21 cellular contexts compared by ENCODE assay signal in the genomic region with DNA sequence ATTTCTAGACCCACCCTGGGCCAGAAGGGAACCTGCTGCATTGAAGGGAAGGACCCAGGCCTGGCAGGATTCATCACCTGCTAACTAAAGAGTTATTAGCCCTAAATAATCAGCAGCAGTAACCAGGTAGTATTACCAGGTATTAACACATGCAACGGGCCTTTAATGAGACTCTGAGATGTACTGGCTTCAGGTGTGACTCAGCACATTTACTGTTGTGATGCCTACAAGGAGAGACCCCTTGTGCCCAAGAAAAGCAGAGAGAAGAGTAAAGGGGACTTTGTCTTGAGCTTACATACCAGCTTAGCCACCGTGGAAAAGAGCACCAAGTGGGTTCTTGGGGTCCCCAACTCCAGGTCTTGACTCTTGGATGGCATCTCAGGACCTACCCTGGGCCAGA.
DNase-seq lines count a peak whose midpoint lies in the region; ATAC-seq and TF ChIP-seq lines count a peak whose summit lies in the region.
"Had no signal": no experiment of that assay in that cellular context is flagged by ENCODE, and none has a peak within 500 bp of the region (broad histone marks: within the 10 kb centered on the region; RNA-seq: fewer than 3 reads in every experiment).

No MANE protein-coding gene starts in this region.

- peak overlapping the region; percentile 27; the same call in 1 of the 2 replicates for H2AFZ ChIP-seq in KMS-11 (ENCODE audit: low read depth)
- H2AFZ ChIP-seq: GM23248 had no signal

- H3K9ac ChIP-seq in BLaER1 = no peak overlapping the region
- H3K9ac ChIP-seq in KMS-11 = no peak overlapping the region
- H3K9ac ChIP-seq: GM23248 had no signal

- intact Hi-C loops in spleen (cut with DNase I; ENCODE audit: low total_unique reads) = no loop called here

- H3K27ac ChIP-seq in BLaER1 = peak overlapping the region; percentile 58
- H3K27ac ChIP-seq in KMS-11 = no peak overlapping the region
- H3K27ac ChIP-seq in spleen = no peak overlapping the region
- H3K27ac ChIP-seq: GM23248, RWPE1 had no signal

- H3K27ac Mint-ChIP-seq in activated T-helper 17 cell treated with anti-CD3 and anti-CD28 coated beads, Interleukin-2, amount 50 U/mL, for 72 hours = peak overlapping the region; percentile 2
- peak overlapping the region; percentile 56 for H3K27ac Mint-ChIP-seq in memory B cell
- H3K27ac Mint-ChIP-seq: CD14-positive monocyte; T-helper 1 cell treated with Interleukin-12 subunit alpha and Interleukin-12 subunit beta and Interleukin-4 antibody, amounts not matched to agents 30 μg/mL and 1 μg/mL, for 36 hours had no signal

- H3K79me2 ChIP-seq in KMS-11 (ENCODE audit: insufficient read depth, low read depth) = no peaks in the 10 kb centered on the region

- H3K4me3 Mint-ChIP-seq in activated T-helper 17 cell treated with anti-CD3 and anti-CD28 coated beads, Interleukin-2, amount 50 U/mL, for 72 hours = no peak overlapping the region
- H3K4me3 Mint-ChIP-seq in memory B cell = no peak overlapping the region
- H3K4me3 Mint-ChIP-seq: CD14-positive monocyte; T-helper 1 cell treated with Interleukin-12 subunit alpha and Interleukin-12 subunit beta and Interleukin-4 antibody, amounts not matched to agents 30 μg/mL and 1 μg/mL, for 36 hours had no signal

- peak overlapping the region; percentile 56 for H3K4me2 ChIP-seq in BLaER1
- no peak overlapping the region for H3K4me2 ChIP-seq in KMS-11

- no peak for DNase-seq in memory B cell (ENCODE audit: low spot score in 2 of 2)
- DNase-seq in MG63 = no peak
- no peak for DNase-seq in spleen
- DNase-seq: DMS 273 treated with DMSO at 0.1 percent for 48 hours, GM23248, NCI-H1048, NCI-H1436, NCI-H2029, NCI-H510A treated with DMSO at 0.1 percent for 48 hours, NCI-H82, PC-3, SIG-M5 had no signal

- no peaks in the 10 kb centered on the region for H3K27me3 Mint-ChIP-seq in activated T-helper 17 cell treated with anti-CD3 and anti-CD28 coated beads, Interleukin-2, amount 50 U/mL, for 72 hours
- no peaks in the 10 kb centered on the region for H3K27me3 Mint-ChIP-seq in memory B cell

- H3K9me3 ChIP-seq in BLaER1 (no peaks in the 10 kb centered on the region), MG63 (no peaks in the 10 kb centered on the region), spleen (no peaks in the 10 kb centered on the region)

- H3K36me3 ChIP-seq in BLaER1 (no peaks in the 10 kb centered on the region), KMS-11 (ENCODE audit: insufficient read depth) (no peaks in the 10 kb centered on the region), MG63 (no peaks in the 10 kb centered on the region), spleen (no peaks in the 10 kb centered on the region)

- peaks cover 4% of the 10 kb centered on the region for H3K4me1 Mint-ChIP-seq in activated T-helper 17 cell treated with anti-CD3 and anti-CD28 coated beads, Interleukin-2, amount 50 U/mL, for 72 hours
- no peaks in the 10 kb centered on the region for H3K4me1 Mint-ChIP-seq in memory B cell
- H3K4me1 Mint-ChIP-seq: CD14-positive monocyte had no signal

- no peak for ATAC-seq in activated T-helper 17 cell treated with anti-CD3 and anti-CD28 coated beads, Interleukin-2, amount 50 U/mL, for 72 hours (replicated peaks)
- ATAC-seq in memory B cell (ENCODE audit: low read depth) (no peak), GM18520 (IDR thresholded peaks at IDR 0.05; ENCODE audit: unreplicated experiment) (no peak), GM19023 (IDR thresholded peaks at IDR 0.05; ENCODE audit: unreplicated experiment) (no peak)
- ATAC-seq: HCT116, PC-3 had no signal

- 76 to 93% (median 85%) methylated on average over 2 of the region's 2 CpGs for WGBS in spleen, 5 donors

- no peak for TF ChIP-seq CTCF in KMS-11 (conservative IDR thresholded peaks at IDR 0.05; ENCODE audit: low read depth, low read length)
- no peak for TF ChIP-seq CTCF in spleen (IDR thresholded peaks at IDR 0.05 in 8 of 11, conservative IDR thresholded peaks at IDR 0.05 in 3 of 11)

- H4K20me1 ChIP-seq in BLaER1 = no peaks in the 10 kb centered on the region
- H4K20me1 ChIP-seq in KMS-11 (ENCODE audit: insufficient read depth) = no peaks in the 10 kb centered on the region

- H3K9me3 Mint-ChIP-seq in activated T-helper 17 cell treated with anti-CD3 and anti-CD28 coated beads, Interleukin-2, amount 50 U/mL, for 72 hours = no peaks in the 10 kb centered on the region
- no peaks in the 10 kb centered on the region for H3K9me3 Mint-ChIP-seq in memory B cell
- H3K9me3 Mint-ChIP-seq: T-helper 1 cell treated with Interleukin-12 subunit alpha and Interleukin-12 subunit beta and Interleukin-4 antibody, amounts not matched to agents 30 μg/mL and 1 μg/mL, for 36 hours had no signal

- H3K4me3 ChIP-seq in BLaER1 (no peak overlapping the region), KMS-11 (IDR thresholded peaks at IDR 0.05; ENCODE audit: insufficient read depth, low read depth, low read length) (no peak overlapping the region), MG63 (no peak overlapping the region), spleen (no peak overlapping the region)
- H3K4me3 ChIP-seq: GM23248 had no signal

- H3K27me3 ChIP-seq in BLaER1 (no peaks in the 10 kb centered on the region), KMS-11 (ENCODE audit: insufficient read depth, low read depth) (no peaks in the 10 kb centered on the region), MG63 (no peaks in the 10 kb centered on the region), spleen (replicated peaks in 1 of 7) (no peaks in the 10 kb centered on the region)

- H3K4me1 ChIP-seq in BLaER1 (peaks cover 22% of the 10 kb centered on the region), KMS-11 (ENCODE audit: low read depth, poor library complexity, severe bottlenecking) (peaks cover 30% of the 10 kb centered on the region), spleen (peaks cover 0 to 5% (median 0%) of the 10 kb centered on the region in 6 donors)

- no peak for TF ChIP-seq POLR2A in spleen (IDR thresholded peaks at IDR 0.05)

- H3K36me3 Mint-ChIP-seq in activated T-helper 17 cell treated with anti-CD3 and anti-CD28 coated beads, Interleukin-2, amount 50 U/mL, for 72 hours (ENCODE audit: low read depth) = no peaks in the 10 kb centered on the region
- no peaks in the 10 kb centered on the region for H3K36me3 Mint-ChIP-seq in memory B cell
- H3K36me3 Mint-ChIP-seq: CD14-positive monocyte had no signal
